In genomic region chr9:128141604-128142003, GRCh38 we compare ENCODE assay signal across 32 cellular contexts. TPM values are rescaled to one million over a fixed set of nuclear protein-coding genes. Genes with fewer than 3 reads are reported as not detected.
DNase-seq lines count a peak whose midpoint lies in the region; ATAC-seq and TF ChIP-seq lines count a peak whose summit lies in the region.
"Had no signal": no experiment of that assay in that cellular context is flagged by ENCODE, and none has a peak within 500 bp of the region (broad histone marks: within the 10 kb centered on the region; RNA-seq: fewer than 3 reads in every experiment).

No MANE protein-coding gene starts in this region.

- H3K4me1 Mint-ChIP-seq in T-helper 2 cell treated with Interferon-gamma antibody and Interleukin-4, amounts not matched to agents 5 μg/mL and 100 μg/mL, for 36 hours (ENCODE audit: low read depth), result peaks cover 9% of the 10 kb centered on the region
- H3K4me1 Mint-ChIP-seq in CD4-positive, alpha-beta T cell (ENCODE audit: low read depth), result peaks cover 13% of the 10 kb centered on the region
- peaks cover 12% of the 10 kb centered on the region for H3K4me1 Mint-ChIP-seq in T-helper 17 cell
- H3K4me1 Mint-ChIP-seq: endodermal cell had no signal

- POLR2A ChIA-PET in CD4-positive, alpha-beta T cell (lab: Charles Lee), result interaction anchor here (1.0 to 1.7 kb wide), 2 partner anchors 14 to 18 kb away, joined by 3 to 5 read pairs; partner anchors contain the start of gene BBLN

- intact Hi-C loops in CD4-positive, alpha-beta T cell (cut with DNase I, micrococcal nuclease), result no loop called here
- intact Hi-C loops in right lobe of liver (cut with DNase I), result no loop called here

- H3K4me1 ChIP-seq in right lobe of liver, result no peaks in the 10 kb centered on the region
- H3K4me1 ChIP-seq: esophagus muscularis mucosa, parathyroid adenoma, testis had no signal

- no peak for ATAC-seq in CD4-positive, alpha-beta T cell (ENCODE audit: poor library complexity)
- ATAC-seq in T-helper 17 cell (no peak), right lobe of liver (no peak), GM18907 (IDR thresholded peaks at IDR 0.05; ENCODE audit: unreplicated experiment) (no peak), GM18520 (IDR thresholded peaks at IDR 0.05; ENCODE audit: unreplicated experiment) (no peak)
- ATAC-seq: activated CD4-positive, CD25-positive, alpha-beta regulatory T cell treated with anti-CD3 and anti-CD28 coated beads, Interleukin-2, amount 50 U/mL, for 24 hours had no signal

- no peaks in the 10 kb centered on the region for H3K36me3 Mint-ChIP-seq in T-helper 2 cell treated with Interferon-gamma antibody and Interleukin-4, amounts not matched to agents 5 μg/mL and 100 μg/mL, for 36 hours (ENCODE audit: low read depth)
- no peaks in the 10 kb centered on the region for H3K36me3 Mint-ChIP-seq in CD4-positive, alpha-beta T cell (ENCODE audit: low read depth)
- H3K36me3 Mint-ChIP-seq in T-helper 17 cell (ENCODE audit: low read depth), result no peaks in the 10 kb centered on the region

- H3K9me3 Mint-ChIP-seq in T-helper 2 cell treated with Interferon-gamma antibody and Interleukin-4, amounts not matched to agents 5 μg/mL and 100 μg/mL, for 36 hours, result no peaks in the 10 kb centered on the region
- H3K9me3 Mint-ChIP-seq in CD4-positive, alpha-beta T cell, result no peaks in the 10 kb centered on the region
- H3K9me3 Mint-ChIP-seq: central memory CD8-positive, alpha-beta T cell; endodermal cell; stimulated activated naive CD8-positive, alpha-beta T cell treated with anti-CD3 and anti-CD28 coated beads, Interleukin-15, Interleukin-2, amounts not matched to agents 100 ng/mL and 50 ng/mL, for 24 hours; T-helper 1 cell treated with Interleukin-12 subunit alpha and Interleukin-12 subunit beta and Interleukin-4 antibody, amounts not matched to agents 30 μg/mL and 1 μg/mL, for 36 hours had no signal

- TF ChIP-seq CTCF in CD4-positive, alpha-beta T cell (IDR thresholded peaks at IDR 0.05), result no peak
- no peak for TF ChIP-seq CTCF in right lobe of liver (IDR thresholded peaks at IDR 0.05)

- H3K9me3 ChIP-seq in CD4-positive, alpha-beta T cell (ENCODE audit: control insufficient read depth, low read length), result no peaks in the 10 kb centered on the region
- H3K9me3 ChIP-seq in T-helper 17 cell (ENCODE audit: control insufficient read depth, low read length, poor library complexity, severe bottlenecking) (no peaks in the 10 kb centered on the region), right lobe of liver (no peaks in the 10 kb centered on the region)
- H3K9me3 ChIP-seq: esophagus muscularis mucosa, testis had no signal

- no peak for DNase-seq in T-helper 2 cell treated with Interferon-gamma antibody and Interleukin-4, amounts not matched to agents 5 μg/mL and 100 μg/mL, for 36 hours (ENCODE audit: low spot score)
- DNase-seq in T-helper 2 cell (no peak), T-helper 17 cell (no peak), right lobe of liver (peak in 2 of 3 donors; percentile 5 to 13), A172 (ENCODE audit: low spot score) (no peak)
- DNase-seq in CD4-positive, alpha-beta T cell, result no peak
- DNase-seq: activated effector memory CD4-positive, alpha-beta T cell treated with Interleukin-2 at 50 U/mL for 16 hours; C1 segment of cervical spinal cord; dermis blood vessel endothelial cell; DMS79 treated with DMSO at 0.1 percent for 48 hours; endodermal cell; foreskin fibroblast; GOT3; mammary epithelial cell; NCI-H1092 treated with DMSO at 0.1 percent for 48 hours; NCI-H187 treated with DMSO at 0.1 percent for 48 hours; NCI-H2171; NCI-H510A treated with DMSO at 0.1 percent for 48 hours; stimulated activated CD4-positive, alpha-beta T cell treated with anti-CD3 and anti-CD28 coated beads, Interleukin-2, amount 100 ng/mL, for 24 hours; testis had no signal

- CTCF ChIA-PET in CD4-positive, alpha-beta T cell (lab: Charles Lee), result no interaction called here

- WGBS in right lobe of liver (ENCODE audit: insufficient coverage, low coverage, low lambda C conversion rate, missing lambda C conversion rate), result 93% methylated on average over 2 of the region's 3 CpGs

- no peak for TF ChIP-seq POLR2A in right lobe of liver (IDR thresholded peaks at IDR 0.05)

- H3K36me3 ChIP-seq in right lobe of liver, result no peaks in the 10 kb centered on the region
- H3K36me3 ChIP-seq: esophagus muscularis mucosa had no signal

- H3K27me3 ChIP-seq in CD4-positive, alpha-beta T cell (ENCODE audit: control insufficient read depth, insufficient read depth, low read length), result no peaks in the 10 kb centered on the region
- no peaks in the 10 kb centered on the region for H3K27me3 ChIP-seq in right lobe of liver
- H3K27me3 ChIP-seq: esophagus muscularis mucosa, testis had no signal

- no peak overlapping the region for H3K4me3 ChIP-seq in right lobe of liver
- H3K4me3 ChIP-seq: esophagus muscularis mucosa, SK-N-MC, testis had no signal

- no peak overlapping the region for H3K27ac ChIP-seq in CD4-positive, alpha-beta T cell (ENCODE audit: low read depth, low read length)
- no peak overlapping the region for H3K27ac ChIP-seq in right lobe of liver
- H3K27ac ChIP-seq: 22Rv1, esophagus muscularis mucosa, parathyroid adenoma, RWPE1, SK-N-MC, testis had no signal

- H3K27me3 Mint-ChIP-seq in T-helper 2 cell treated with Interferon-gamma antibody and Interleukin-4, amounts not matched to agents 5 μg/mL and 100 μg/mL, for 36 hours (ENCODE audit: low read depth), result peaks cover 2% of the 10 kb centered on the region
- H3K27me3 Mint-ChIP-seq in CD4-positive, alpha-beta T cell, result no peaks in the 10 kb centered on the region
- no peaks in the 10 kb centered on the region for H3K27me3 Mint-ChIP-seq in T-helper 17 cell
- H3K27me3 Mint-ChIP-seq: central memory CD8-positive, alpha-beta T cell; stimulated activated naive CD8-positive, alpha-beta T cell treated with anti-CD3 and anti-CD28 coated beads, Interleukin-15, Interleukin-2, amounts not matched to agents 100 ng/mL and 50 ng/mL, for 24 hours had no signal

- H3K27ac Mint-ChIP-seq in T-helper 2 cell treated with Interferon-gamma antibody and Interleukin-4, amounts not matched to agents 5 μg/mL and 100 μg/mL, for 36 hours, result no peak overlapping the region
- peak overlapping the region; percentile 26 for H3K27ac Mint-ChIP-seq in CD4-positive, alpha-beta T cell
- H3K27ac Mint-ChIP-seq in T-helper 17 cell, result peak overlapping the region; percentile 30
- H3K27ac Mint-ChIP-seq: endodermal cell; stimulated activated naive CD8-positive, alpha-beta T cell treated with anti-CD3 and anti-CD28 coated beads, Interleukin-15, Interleukin-2, amounts not matched to agents 100 ng/mL and 50 ng/mL, for 24 hours had no signal

- peak overlapping the region; percentile 74 for H3K4me3 Mint-ChIP-seq in T-helper 2 cell treated with Interferon-gamma antibody and Interleukin-4, amounts not matched to agents 5 μg/mL and 100 μg/mL, for 36 hours
- no peak overlapping the region for H3K4me3 Mint-ChIP-seq in CD4-positive, alpha-beta T cell
- no peak overlapping the region for H3K4me3 Mint-ChIP-seq in T-helper 17 cell
- H3K4me3 Mint-ChIP-seq: central memory CD8-positive, alpha-beta T cell; endodermal cell; stimulated activated naive CD8-positive, alpha-beta T cell treated with anti-CD3 and anti-CD28 coated beads, Interleukin-15, Interleukin-2, amounts not matched to agents 100 ng/mL and 50 ng/mL, for 24 hours had no signal

RNA-seq across cellular contexts. Expression of gene LCN2, which starts 7.6 kb away (rescaled TPM):
- not detected for total RNA-seq in CD4-positive, alpha-beta T cell
- total RNA-seq in T-helper 17 cell (1 to 10 TPM in 1 of 2 donors, not detected in 1; 9.3 TPM), right lobe of liver (10 to 100 TPM in 4 of 6 experiments, 1 to 10 TPM in 2; 2.7 to 81.8 (median 18.1) TPM)
- total RNA-seq in A172 (2014; rRNA removed; shearing (Covaris generic)), result 0.14 and 1.1 TPM in 2 replicates
- total RNA-seq: dermis blood vessel endothelial cell, endodermal cell, M059J, testis had no signal

RNA-seq across cellular contexts. Expression of gene PTGES2, which starts 14.1 kb away (rescaled TPM):
- total RNA-seq in CD4-positive, alpha-beta T cell, result 10 to 100 TPM; 43.7 to 43.8 TPM
- total RNA-seq in T-helper 17 cell, result 10 to 100 TPM; 46.4 to 58.2 TPM
- 10 to 100 TPM; 27.2 to 67.2 (median 30.5) TPM for total RNA-seq in right lobe of liver
- total RNA-seq in A172 (2014; rRNA removed; shearing (Covaris generic)), result 84.2 and 87.7 TPM in 2 replicates

RNA-seq across cellular contexts. Expression of gene BBLN, which starts 18.5 kb away (rescaled TPM):
- 10 to 100 TPM; 53.6 to 55.9 TPM for total RNA-seq in CD4-positive, alpha-beta T cell
- total RNA-seq in T-helper 17 cell (10 to 100 TPM; 71.0 to 87.9 TPM), right lobe of liver (100 to 1,000 TPM in 2 of 6 experiments, 10 to 100 TPM in 4; 13.5 to 192 (median 17.7) TPM)
- 146 and 238 TPM in 2 replicates for total RNA-seq in A172 (2014; rRNA removed; shearing (Covaris generic))

RNA-seq across cellular contexts. Expression of gene CIZ1, which starts 49.8 kb away (rescaled TPM):
- 100 to 1,000 TPM; 106 to 107 TPM for total RNA-seq in CD4-positive, alpha-beta T cell
- total RNA-seq in T-helper 17 cell (100 to 1,000 TPM; 128 to 134 TPM), right lobe of liver (10 to 100 TPM; 15.9 to 33.5 (median 24.0) TPM)
- total RNA-seq in A172 (2014; rRNA removed; shearing (Covaris generic)), result 60.6 and 70.1 TPM in 2 replicates

Comparison
In these comparisons a context has a peak if more than half of its experiments do, and no peak if none do; other contexts are left out.
1. DNase-seq: peak in right lobe of liver (2 of 3); none in T-helper 2 cell treated with Interferon-gamma antibody and Interleukin-4, amounts not matched to agents 5 μg/mL and 100 μg/mL, for 36 hours (single experiment), T-helper 2 cell (0 of 5), CD4-positive, alpha-beta T cell (0 of 10), T-helper 17 cell (0 of 3) and A172 (single experiment).